Comparison of ENCODE assay signal across 31 cellular contexts in genomic region chr19:58040751-58041525, GRCh38. TPM values are rescaled to one million over a fixed set of nuclear protein-coding genes. Genes with fewer than 3 reads are reported as not detected.
"Had no signal": no experiment of that assay in that cellular context is flagged by ENCODE, and none has a peak within 500 bp of the region (broad histone marks: within the 10 kb centered on the region; RNA-seq: fewer than 3 reads in every experiment).

No MANE protein-coding gene starts in this region.

- ATAC-seq: activated naive CD4-positive, alpha-beta T cell treated with anti-CD3 and anti-CD28 coated beads, Interleukin-2, amount 50 U/mL, for 72 hours; activated T-cell treated with anti-CD3 and anti-CD28 coated beads, Interleukin-2, amount 50 U/mL, for 72 hours; foreskin keratinocyte; gastrocnemius medialis; T-helper 17 cell; WTC11 had no signal

- H3K27me3 ChIP-seq: cardiac muscle cell, colonic mucosa, foreskin keratinocyte had no signal

- H3K4me1 ChIP-seq: ascending aorta, breast epithelium, colonic mucosa, foreskin keratinocyte, gastrocnemius medialis had no signal

- DNase-seq: activated CD4-positive, alpha-beta memory T cell treated with anti-CD3 and anti-CD28 coated beads, Interleukin-2, amount 10 ng/mL, durations not matched to agents 7 days and 5 days; activated CD4-positive, alpha-beta T cell treated with anti-CD3 and anti-CD28 coated beads for 1 hour; activated CD4-positive, alpha-beta T cell treated with anti-CD3 and anti-CD28 coated beads for 4 hours; activated CD4-positive, alpha-beta T cell treated with anti-CD3 and anti-CD28 coated beads, Interleukin-2, amount 10 ng/mL, durations not matched to agents 7 days and 5 days; activated CD4-positive, alpha-beta T cell treated with anti-CD3 and anti-CD28 coated beads, Interleukin-2, amount 50 U/mL, for 4 hours; activated CD8-positive, alpha-beta memory T cell treated with anti-CD3 and anti-CD28 coated beads, Interleukin-2, amount 50 U/mL, for 48 hours; activated gamma-delta T cell; activated naive CD4-positive, alpha-beta T cell; activated naive CD4-positive, alpha-beta T cell treated with anti-CD3 and anti-CD28 coated beads, Interleukin-2, amount 10 ng/mL, durations not matched to agents 7 days and 5 days; activated naive CD8-positive, alpha-beta T cell treated with anti-CD3 and anti-CD28 coated beads, Interleukin-2, amount 10 ng/mL, durations not matched to agents 7 days and 5 days; activated T-cell treated with anti-CD3 and anti-CD28 coated beads for 4 hours; activated T-cell treated with anti-CD3 and anti-CD28 coated beads, Interleukin-2, amount 50 U/mL, for 24 hours; activated T-cell treated with anti-CD3 and anti-CD28 coated beads, Interleukin-2, amount 50 U/mL, for 72 hours; central memory CD4-positive, alpha-beta T cell; cerebellar nuclear complex; colonic mucosa; effector memory CD4-positive, alpha-beta T cell; endodermal cell; erythroblast; foreskin keratinocyte; gastrocnemius medialis; glutamatergic neuron; T-helper 1 cell; T-helper 17 cell had no signal

- H3K36me3 ChIP-seq: ascending aorta, breast epithelium, cardiac muscle cell, colonic mucosa, esophagus muscularis mucosa, gastrocnemius medialis had no signal

- H3K27ac ChIP-seq: ascending aorta, breast epithelium, cardiac muscle cell, colonic mucosa, esophagus muscularis mucosa, foreskin keratinocyte, gastrocnemius medialis had no signal

- H3K9me3 ChIP-seq: colonic mucosa, gastrocnemius medialis had no signal

- H3K4me3 ChIP-seq: ascending aorta, breast epithelium, cardiac muscle cell, colonic mucosa, esophagus muscularis mucosa, gastrocnemius medialis had no signal

RNA-seq across cellular contexts. Expression of gene ZSCAN1, which starts 7.1 kb away (rescaled TPM):
- total RNA-seq: activated CD4-positive, alpha-beta memory T cell treated with anti-CD3 and anti-CD28 coated beads, Interleukin-2, amount 10 ng/mL, durations not matched to agents 7 days and 5 days; activated CD4-positive, alpha-beta T cell treated with anti-CD3 and anti-CD28 coated beads, Interleukin-2, amount 10 ng/mL, durations not matched to agents 7 days and 5 days; activated naive CD4-positive, alpha-beta T cell treated with anti-CD3 and anti-CD28 coated beads, Interleukin-2, amount 50 U/mL, for 72 hours; activated naive CD8-positive, alpha-beta T cell treated with anti-CD3 and anti-CD28 coated beads, Interleukin-2, amount 10 ng/mL, durations not matched to agents 7 days and 5 days; activated T-cell treated with anti-CD3 and anti-CD28 coated beads, Interleukin-2, amount 50 U/mL, for 72 hours; ascending aorta; colonic mucosa; dermis microvascular lymphatic vessel endothelial cell; esophagus muscularis mucosa; foreskin keratinocyte; gastrocnemius medialis; T-helper 17 cell had no signal

RNA-seq across cellular contexts. Expression of gene ZNF135, which starts 18.1 kb away (rescaled TPM):
- total RNA-seq: activated CD4-positive, alpha-beta memory T cell treated with anti-CD3 and anti-CD28 coated beads, Interleukin-2, amount 10 ng/mL, durations not matched to agents 7 days and 5 days had no signal
